9 cellular contexts compared by ENCODE assay signal in the genomic region with DNA sequence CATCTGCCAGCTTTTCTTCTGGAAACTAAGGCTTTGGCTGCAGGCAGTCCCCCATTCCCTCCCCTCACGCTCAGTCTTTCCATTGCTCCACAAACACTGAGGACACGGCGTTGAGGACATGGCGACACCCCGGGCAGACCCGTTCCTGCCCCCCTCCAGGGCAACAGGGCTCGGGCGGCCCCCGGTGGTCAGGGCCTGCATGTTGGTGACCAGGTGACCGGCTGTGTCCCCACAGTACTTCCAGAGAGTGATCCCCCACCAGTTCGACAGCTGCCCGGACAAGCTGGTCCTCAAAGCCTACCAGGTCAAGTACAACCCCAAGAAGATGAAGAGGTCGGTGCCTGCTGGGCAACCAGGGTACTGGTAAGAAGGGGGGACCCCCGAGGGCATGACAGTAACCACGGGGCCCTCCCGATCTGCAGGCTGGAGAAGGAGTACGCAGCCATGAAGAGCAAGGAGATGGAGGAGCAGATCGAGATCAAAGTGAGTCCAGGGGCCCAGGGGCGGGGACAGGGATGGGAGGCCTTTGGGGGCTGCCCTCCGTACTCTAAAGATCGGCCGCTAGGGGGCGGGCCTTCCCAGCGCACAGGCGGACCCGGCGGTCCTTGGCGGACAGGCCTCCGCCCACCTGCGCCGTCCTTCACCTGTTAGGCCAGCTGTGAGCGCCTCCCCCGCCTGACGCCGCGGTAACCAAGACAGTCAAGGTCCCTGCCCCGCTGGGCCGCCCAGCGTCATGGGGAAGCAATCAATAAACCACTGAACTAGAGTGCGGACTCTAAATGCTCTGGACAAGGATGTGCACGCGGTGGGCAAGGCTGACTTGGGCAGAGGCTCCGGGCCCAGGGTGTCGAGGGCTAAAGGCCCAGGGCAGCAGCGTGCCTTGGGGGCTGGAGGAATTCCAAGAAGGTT. TPM values are rescaled to one million over a fixed set of nuclear protein-coding genes. Genes with fewer than 3 reads are reported as not detected.
A peak's percentile ranks its signal among the peaks of the same experiment; 100 is the strongest.
DNase-seq lines count a peak whose midpoint lies in the region; ATAC-seq and TF ChIP-seq lines count a peak whose summit lies in the region.
"Had no signal": no experiment of that assay in that cellular context is flagged by ENCODE, and none has a peak within 500 bp of the region (broad histone marks: within the 10 kb centered on the region; RNA-seq: fewer than 3 reads in every experiment).

No MANE protein-coding gene starts in this region.

- H3K4me1 ChIP-seq in liver (ENCODE audit: control insufficient read depth in 4 of 4, insufficient read depth in 4 of 4, low read length in 3 of 4) = peaks cover 5 to 12% (median 6%) of the 10 kb centered on the region in 4 donors

- DNase-seq in AG09319 (ENCODE audit: extremely low read depth, low read depth) = no peak
- DNase-seq in NCI-H226 = peak; percentile 24
- DNase-seq in activated CD4-positive, alpha-beta T cell treated with anti-CD3 and anti-CD28 coated beads for 48 hours = peak; percentile 80
- peak; percentile 47 for DNase-seq in stimulated activated CD8-positive, alpha-beta memory T cell treated with anti-CD3 and anti-CD28 coated beads, Interleukin-15, amount 100 ng/mL, for 1 hour (ENCODE audit: low read depth)

- H3K9ac ChIP-seq in liver (ENCODE audit: low read depth in 1 of 2, low read length in 2 of 2) = no peak overlapping the region

- H3K27me3 ChIP-seq in liver (ENCODE audit: control insufficient read depth in 4 of 4, insufficient read depth in 4 of 4, low read length in 3 of 4) = no peaks in the 10 kb centered on the region

- H3K4me3 ChIP-seq in liver (ENCODE audit: low read depth in 1 of 3, low read length in 3 of 3) = no peak overlapping the region
- H3K4me3 ChIP-seq: skin epidermis had no signal

- no peaks in the 10 kb centered on the region for H3K36me3 ChIP-seq in liver (ENCODE audit: control insufficient read depth in 4 of 4, insufficient read depth in 3 of 4, low read depth in 1 of 4, low read length in 3 of 4)

- TF ChIP-seq CTCF in AG09319 (IDR thresholded peaks at IDR 0.05; ENCODE audit: low read depth, low read length) (peak; percentile 72), liver (IDR thresholded peaks at IDR 0.05; ENCODE audit: low read depth, low read length, missing input control) (peak; percentile 79)

- 25% methylated on average over 45 of the region's 45 CpGs for WGBS in liver

- ATAC-seq in GM21526 (IDR thresholded peaks at IDR 0.05; ENCODE audit: low FRiP score, unreplicated experiment) = peak; percentile 46
- no peak for ATAC-seq in HG03025 (IDR thresholded peaks at IDR 0.05; ENCODE audit: low FRiP score, unreplicated experiment)

- H3K27ac ChIP-seq in cingulate gyrus (ENCODE audit: low read depth, low read length) = peak overlapping the region; percentile 99
- peak overlapping the region in 1 of 2 donors; percentile 44 for H3K27ac ChIP-seq in liver (ENCODE audit: low read depth in 1 of 2, low read length in 2 of 2)
- H3K27ac ChIP-seq: skin epidermis had no signal

- no peaks in the 10 kb centered on the region for H3K9me3 ChIP-seq in liver (ENCODE audit: control insufficient read depth in 4 of 4, low read length in 3 of 4)

- peak; percentile 92 to 94 for TF ChIP-seq RAD21 in liver (IDR thresholded peaks at IDR 0.05)

TF ChIP-seq in liver, 16 proteins besides CTCF, POLR2A, EP300 and RAD21:
- TF ChIP-seq HNF4G (IDR thresholded peaks at IDR 0.05) = no peak
- TF ChIP-seq, protein P1, sequence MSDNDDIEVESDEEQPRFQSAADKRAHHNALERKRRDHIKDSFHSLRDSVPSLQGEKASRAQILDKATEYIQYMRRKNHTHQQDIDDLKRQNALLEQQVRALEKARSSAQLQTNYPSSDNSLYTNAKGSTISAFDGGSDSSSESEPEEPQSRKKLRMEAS (IDR thresholded peaks at IDR 0.05) = no peak
- peak; percentile 30 for TF ChIP-seq FOXA2 (IDR thresholded peaks at IDR 0.05)
- TF ChIP-seq FOXA1 (IDR thresholded peaks at IDR 0.05) = no peak
- TF ChIP-seq TAF1 (conservative IDR thresholded peaks at IDR 0.05) = no peak
- TF ChIP-seq RXRA (IDR thresholded peaks at IDR 0.05) = peak; percentile 68 to 80
- TF ChIP-seq EGR1 (IDR thresholded peaks at IDR 0.05; ENCODE audit: low read depth in 2 of 2) = peak; percentile 92 to 97
- no peak for TF ChIP-seq GABPA (IDR thresholded peaks at IDR 0.05 in 1 of 2, conservative IDR thresholded peaks at IDR 0.05 in 1 of 2)
- no peak for TF ChIP-seq JUND (IDR thresholded peaks at IDR 0.05)
- TF ChIP-seq YY1 (IDR thresholded peaks at IDR 0.05) = peak; percentile 74
- no peak for TF ChIP-seq NR2F2 (IDR thresholded peaks at IDR 0.05)
- TF ChIP-seq SP1 (IDR thresholded peaks at IDR 0.05) = peak; percentile 71
- TF ChIP-seq ATF3 (IDR thresholded peaks at IDR 0.05) = no peak
- peak; percentile 67 to 68 for TF ChIP-seq HNF4A (conservative IDR thresholded peaks at IDR 0.05)
- TF ChIP-seq, protein P2, sequence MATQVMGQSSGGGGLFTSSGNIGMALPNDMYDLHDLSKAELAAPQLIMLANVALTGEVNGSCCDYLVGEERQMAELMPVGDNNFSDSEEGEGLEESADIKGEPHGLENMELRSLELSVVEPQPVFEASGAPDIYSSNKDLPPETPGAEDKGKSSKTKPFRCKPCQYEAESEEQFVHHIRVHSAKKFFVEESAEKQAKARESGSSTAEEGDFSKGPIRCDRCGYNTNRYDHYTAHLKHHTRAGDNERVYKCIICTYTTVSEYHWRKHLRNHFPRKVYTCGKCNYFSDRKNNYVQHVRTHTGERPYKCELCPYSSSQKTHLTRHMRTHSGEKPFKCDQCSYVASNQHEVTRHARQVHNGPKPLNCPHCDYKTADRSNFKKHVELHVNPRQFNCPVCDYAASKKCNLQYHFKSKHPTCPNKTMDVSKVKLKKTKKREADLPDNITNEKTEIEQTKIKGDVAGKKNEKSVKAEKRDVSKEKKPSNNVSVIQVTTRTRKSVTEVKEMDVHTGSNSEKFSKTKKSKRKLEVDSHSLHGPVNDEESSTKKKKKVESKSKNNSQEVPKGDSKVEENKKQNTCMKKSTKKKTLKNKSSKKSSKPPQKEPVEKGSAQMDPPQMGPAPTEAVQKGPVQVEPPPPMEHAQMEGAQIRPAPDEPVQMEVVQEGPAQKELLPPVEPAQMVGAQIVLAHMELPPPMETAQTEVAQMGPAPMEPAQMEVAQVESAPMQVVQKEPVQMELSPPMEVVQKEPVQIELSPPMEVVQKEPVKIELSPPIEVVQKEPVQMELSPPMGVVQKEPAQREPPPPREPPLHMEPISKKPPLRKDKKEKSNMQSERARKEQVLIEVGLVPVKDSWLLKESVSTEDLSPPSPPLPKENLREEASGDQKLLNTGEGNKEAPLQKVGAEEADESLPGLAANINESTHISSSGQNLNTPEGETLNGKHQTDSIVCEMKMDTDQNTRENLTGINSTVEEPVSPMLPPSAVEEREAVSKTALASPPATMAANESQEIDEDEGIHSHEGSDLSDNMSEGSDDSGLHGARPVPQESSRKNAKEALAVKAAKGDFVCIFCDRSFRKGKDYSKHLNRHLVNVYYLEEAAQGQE (IDR thresholded peaks at IDR 0.05) = peak; percentile 35
- no peak for TF ChIP-seq ZBTB33 (IDR thresholded peaks at IDR 0.05)

RNA-seq across cellular contexts. Expression of gene PRR36, which starts 21.1 kb away (rescaled TPM):
- not detected for total RNA-seq in liver
- polyA plus RNA-seq in liver = under 1 TPM; 0.02 to 0.03 TPM

RNA-seq across cellular contexts. Expression of gene EVI5L, which starts 23.1 kb away (rescaled TPM):
- 1 to 10 TPM; 4.2 to 4.7 TPM for total RNA-seq in liver
- polyA plus RNA-seq in liver = 1 to 10 TPM; 1.4 to 5.0 TPM

RNA-seq across cellular contexts. Expression of gene LRRC8E, which starts 35.2 kb away (rescaled TPM):
- 1 to 10 TPM; 1.8 to 3.3 TPM for total RNA-seq in liver
- polyA plus RNA-seq in liver = 1 to 10 TPM in 1 of 2 donors, not detected in 1; 2.4 TPM

RNA-seq across cellular contexts. Expression of gene MAP2K7, which starts 50.6 kb away (rescaled TPM):
- 10 to 100 TPM in 1 of 2 donors, 1 to 10 TPM in 1; 9.4 to 11.7 TPM for total RNA-seq in liver
- polyA plus RNA-seq in liver = 1 to 10 TPM; 3.0 to 9.7 TPM
